In the genomic region with DNA sequence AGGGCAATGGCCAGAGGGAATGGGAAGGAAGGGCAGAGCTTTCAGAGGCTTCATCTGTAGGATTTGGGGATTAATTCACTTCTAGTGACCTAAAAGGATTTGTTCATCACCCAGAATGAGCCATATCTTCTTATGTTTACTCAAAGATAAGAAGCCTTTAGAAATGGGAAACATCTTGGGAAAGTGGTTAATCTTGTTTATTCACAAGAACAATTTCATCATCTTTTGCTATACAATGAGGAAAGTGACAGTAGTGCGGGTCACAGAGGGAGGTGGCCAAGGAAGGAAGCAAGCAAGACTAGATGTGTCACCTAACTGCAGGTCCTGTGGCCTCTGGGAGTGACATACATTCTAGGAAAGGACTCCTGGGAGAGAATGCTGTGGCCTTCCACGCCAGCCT, we compare ENCODE assay signal across 16 cellular contexts.
A peak's percentile ranks its signal among the peaks of the same experiment; 100 is the strongest.
DNase-seq lines count a peak whose midpoint lies in the region; TF ChIP-seq lines count a peak whose summit lies in the region.
"Had no signal": no experiment of that assay in that cellular context is flagged by ENCODE, and none has a peak within 500 bp of the region (broad histone marks: within the 10 kb centered on the region; RNA-seq: fewer than 3 reads in every experiment).

No MANE protein-coding gene starts in this region.

- H3K27me3 ChIP-seq in BE2C, result no peaks in the 10 kb centered on the region
- no peaks in the 10 kb centered on the region for H3K27me3 ChIP-seq in effector memory CD4-positive, alpha-beta T cell (replicated peaks; ENCODE audit: control insufficient read depth, insufficient read depth, low read length, poor library complexity, severe bottlenecking)
- H3K27me3 ChIP-seq: BLaER1 treated with 17β-estradiol and CSF1 and Interleukin-3, amounts not matched to agents 10 nM and 100 nM; upper lobe of left lung had no signal

- no peak for TF ChIP-seq CTCF in BE2C (IDR thresholded peaks at IDR 0.05; ENCODE audit: low read depth, low read length)

- no peaks in the 10 kb centered on the region for H3K4me1 ChIP-seq in BE2C
- H3K4me1 ChIP-seq in effector memory CD4-positive, alpha-beta T cell (ENCODE audit: control insufficient read depth, insufficient read depth, low read length, poor library complexity, severe bottlenecking), result no peaks in the 10 kb centered on the region

- H3K4me1 Mint-ChIP-seq in activated naive CD8-positive, alpha-beta T cell treated with anti-CD3 and anti-CD28 coated beads for 36 hours, result peaks cover 41% of the 10 kb centered on the region

- no peaks in the 10 kb centered on the region for H3K9me3 Mint-ChIP-seq in activated naive CD8-positive, alpha-beta T cell treated with anti-CD3 and anti-CD28 coated beads for 36 hours

- peak overlapping the region; percentile 72 for H3K27ac Mint-ChIP-seq in activated naive CD8-positive, alpha-beta T cell treated with anti-CD3 and anti-CD28 coated beads for 36 hours

- H3K4me3 ChIP-seq in BE2C (ENCODE audit: low read depth, low read length), result no peak overlapping the region
- H3K4me3 ChIP-seq in effector memory CD4-positive, alpha-beta T cell (ENCODE audit: insufficient read depth, low read depth, low read length, poor library complexity, severe bottlenecking), result no peak overlapping the region
- H3K4me3 ChIP-seq: BLaER1 treated with 17β-estradiol and CSF1 and Interleukin-3, amounts not matched to agents 10 nM and 100 nM; upper lobe of left lung had no signal

- H3K9me3 ChIP-seq in BE2C, result no peaks in the 10 kb centered on the region
- H3K9me3 ChIP-seq in effector memory CD4-positive, alpha-beta T cell (ENCODE audit: control insufficient read depth, low read length), result no peaks in the 10 kb centered on the region
- H3K9me3 ChIP-seq: BLaER1 treated with 17β-estradiol and CSF1 and Interleukin-3, amounts not matched to agents 10 nM and 100 nM; upper lobe of left lung had no signal

- DNase-seq in SIG-M5 treated with dmso at 0.1 percent for 504 hours (lab: John Stamatoyannopoulos, UW; ENCODE audit: unreplicated experiment), result peak; percentile 8
- no peak for DNase-seq in SIG-M5 (lab: John Stamatoyannopoulos, UW)
- peak; percentile 45 for DNase-seq in H4 (ENCODE audit: low spot score)
- DNase-seq in activated naive CD8-positive, alpha-beta T cell treated with anti-CD3 and anti-CD28 coated beads for 36 hours, result no peak
- peak; percentile 32 for DNase-seq in kidney tubule cell (ENCODE audit: low spot score)
- DNase-seq in stimulated activated naive CD4-positive, alpha-beta T cell treated with Interleukin-2 at 50 U/mL for 16 hours (lab: John Stamatoyannopoulos, UW), result no peak
- no peak for DNase-seq in BE2C
- no peak for DNase-seq in effector memory CD4-positive, alpha-beta T cell
- DNase-seq: 8988T; activated CD4-positive, CD25-positive, alpha-beta regulatory T cell treated with anti-CD3 and anti-CD28 coated beads, Interleukin-2, amount 50 U/mL, for 72 hours; activated effector memory CD4-positive, alpha-beta T cell treated with anti-CD3 and anti-CD28 coated beads, Interleukin-2, amount 50 U/mL, for 16 hours; DMS53; SHP77 treated with DMSO at 0.1 percent for 48 hours; stimulated activated CD4-positive, alpha-beta T cell treated with anti-CD3 and anti-CD28 coated beads, Interleukin-4, amount 100 ng/mL, for 1 hour; upper lobe of left lung had no signal

- no peaks in the 10 kb centered on the region for H3K36me3 ChIP-seq in BE2C
- H3K36me3 ChIP-seq in effector memory CD4-positive, alpha-beta T cell (ENCODE audit: control insufficient read depth, insufficient read depth, low read length), result peaks cover 5% of the 10 kb centered on the region

- no peaks in the 10 kb centered on the region for H3K27me3 Mint-ChIP-seq in activated naive CD8-positive, alpha-beta T cell treated with anti-CD3 and anti-CD28 coated beads for 36 hours

- H3K27ac ChIP-seq in effector memory CD4-positive, alpha-beta T cell (ENCODE audit: insufficient read depth, low read length, poor library complexity, severe bottlenecking), result no peak overlapping the region
- H3K27ac ChIP-seq: BLaER1 treated with 17β-estradiol and CSF1 and Interleukin-3, amounts not matched to agents 10 nM and 100 nM; upper lobe of left lung had no signal

- peaks cover 19% of the 10 kb centered on the region for H3K36me3 Mint-ChIP-seq in activated naive CD8-positive, alpha-beta T cell treated with anti-CD3 and anti-CD28 coated beads for 36 hours

- H3K4me3 Mint-ChIP-seq in activated naive CD8-positive, alpha-beta T cell treated with anti-CD3 and anti-CD28 coated beads for 36 hours, result no peak overlapping the region

Comparison
In these comparisons a context has a peak if more than half of its experiments do, and no peak if none do; other contexts are left out.
1. DNase-seq: peak in SIG-M5 treated with dmso at 0.1 percent for 504 hours (single experiment), H4 (single experiment) and kidney tubule cell (single experiment); none in SIG-M5 (single experiment), activated naive CD8-positive, alpha-beta T cell treated with anti-CD3 and anti-CD28 coated beads for 36 hours (single experiment), stimulated activated naive CD4-positive, alpha-beta T cell treated with Interleukin-2 at 50 U/mL for 16 hours (single experiment), BE2C (single experiment) and effector memory CD4-positive, alpha-beta T cell (0 of 3).